ENCODE assay signal across 9 cellular contexts in the genomic region with DNA sequence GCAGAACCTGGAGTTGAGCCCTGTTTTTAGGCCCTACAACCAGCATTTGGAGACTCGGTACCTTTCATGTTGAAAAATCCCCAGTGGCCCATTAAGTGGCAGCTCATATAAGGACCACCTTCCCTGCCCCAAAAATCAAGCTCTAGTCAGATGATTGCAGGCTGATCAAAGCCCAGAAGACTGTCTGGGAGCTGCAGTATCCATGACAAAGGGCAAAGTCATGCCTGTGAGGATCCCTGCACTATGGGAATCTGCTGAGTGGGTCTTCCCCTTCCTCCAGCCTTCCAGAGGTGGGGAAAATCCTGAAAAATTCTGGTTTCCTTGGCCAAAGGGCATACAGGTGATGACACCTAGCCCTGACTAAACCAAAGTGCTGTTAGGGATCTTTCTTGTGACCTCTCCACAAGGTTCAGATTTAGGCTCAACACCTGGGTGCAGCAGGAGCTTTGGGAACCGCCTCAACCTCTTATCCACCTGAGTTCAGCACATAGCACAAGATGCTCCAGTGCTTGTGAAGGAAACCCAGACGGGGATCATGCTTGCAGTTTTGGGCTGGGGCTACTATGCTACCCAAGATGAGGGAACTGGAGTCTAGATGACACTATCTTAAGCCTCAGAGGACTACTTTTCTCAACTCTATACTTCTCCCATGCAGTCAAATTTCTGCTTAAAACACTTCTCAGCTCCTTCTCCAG. TPM values are rescaled to one million over a fixed set of nuclear protein-coding genes. Genes with fewer than 3 reads are reported as not detected.
DNase-seq lines count a peak whose midpoint lies in the region; ATAC-seq, FAIRE-seq and TF ChIP-seq lines count a peak whose summit lies in the region.
"Had no signal": no experiment of that assay in that cellular context is flagged by ENCODE, and none has a peak within 500 bp of the region (broad histone marks: within the 10 kb centered on the region; RNA-seq: fewer than 3 reads in every experiment).

No MANE protein-coding gene starts in this region.

- WGBS in A549 (ENCODE audit: missing lambda C conversion rate), result 75% methylated on average over 3 of the region's 3 CpGs
- WGBS in mesendoderm (ENCODE audit: extremely low coverage, insufficient coverage, low lambda C conversion rate), result no CpG with 5 or more reads among the region's 3 CpGs

- peak overlapping the region; percentile 31 for H2AK5ac ChIP-seq in mesendoderm (ENCODE audit: low read length)

- TF ChIP-seq CTCF in A549 (IDR thresholded peaks at IDR 0.05), result no peak
- TF ChIP-seq CTCF in HFFc6 (IDR thresholded peaks at IDR 0.05), result no peak
- no peak for TF ChIP-seq CTCF in astrocyte (IDR thresholded peaks at IDR 0.05; ENCODE audit: insufficient read depth, low read depth, low read length)

- DNase-seq in A549 (ENCODE audit: low read depth in 1 of 2, low spot score in 1 of 2) (no peak), HFFc6 (no peak), astrocyte (ENCODE audit: low read depth) (no peak), mesendoderm (peak; percentile 41), SIG-M5 treated with dmso at 0.1 percent for 504 hours (lab: John Stamatoyannopoulos, UW; ENCODE audit: unreplicated experiment) (no peak)

- H2BK15ac ChIP-seq in mesendoderm (replicated peaks; ENCODE audit: low read depth), result no peak overlapping the region

- H2BK5ac ChIP-seq in mesendoderm (ENCODE audit: low read length), result no peak overlapping the region

- TF ChIP-seq POLR2A in A549 (IDR thresholded peaks at IDR 0.05; ENCODE audit: low read length), result no peak

- H3K36me3 Mint-ChIP-seq in HFFc6 (ENCODE audit: low read depth), result peaks cover 23% of the 10 kb centered on the region
- H3K36me3 Mint-ChIP-seq in astrocyte (ENCODE audit: low read depth, unreplicated experiment), result peaks cover 18% of the 10 kb centered on the region
- H3K36me3 Mint-ChIP-seq: activated naive CD4-positive, alpha-beta T cell treated with anti-CD3 and anti-CD28 coated beads, Interleukin-2, amount 50 U/mL, for 72 hours had no signal

- H2BK120ac ChIP-seq in mesendoderm (ENCODE audit: low read depth, low read length), result no peak overlapping the region

- H3K79me1 ChIP-seq in mesendoderm (ENCODE audit: low read length), result peaks cover 12% of the 10 kb centered on the region

- H3K9ac ChIP-seq in astrocyte (ENCODE audit: low read length) (peak overlapping the region; percentile 90), mesendoderm (ENCODE audit: low read length) (no peak overlapping the region)

- H4K20me1 ChIP-seq in astrocyte (ENCODE audit: insufficient read depth, low read length), result peaks cover 25% of the 10 kb centered on the region

- H3K79me2 ChIP-seq in astrocyte (ENCODE audit: insufficient read depth, low read length) (peaks cover 41% of the 10 kb centered on the region), mesendoderm (ENCODE audit: control insufficient read depth, insufficient read depth, low read length) (peaks cover 3% of the 10 kb centered on the region)

- peak overlapping the region; percentile 19 for H3K56ac ChIP-seq in mesendoderm (ENCODE audit: low read length)

- no peak overlapping the region for H2AFZ ChIP-seq in astrocyte (ENCODE audit: low read depth, low read length)

- no peak overlapping the region for H3K18ac ChIP-seq in mesendoderm (ENCODE audit: low read length)

- H3K4me3 Mint-ChIP-seq in HFFc6 (peak overlapping the region; percentile 91), astrocyte (ENCODE audit: unreplicated experiment) (peak overlapping the region; percentile 86)

- peak overlapping the region; percentile 97 for H3K27ac Mint-ChIP-seq in HFFc6
- peak overlapping the region; percentile 96 for H3K27ac Mint-ChIP-seq in astrocyte (ENCODE audit: unreplicated experiment)

- FAIRE-seq in A549 (lab: Jason Lieb, UNC), result no peak
- no peak for FAIRE-seq in astrocyte (lab: Jason Lieb, UNC)

- H3K4me1 Mint-ChIP-seq in HFFc6 (ENCODE audit: low read depth) (peaks cover 53% of the 10 kb centered on the region), astrocyte (ENCODE audit: low read depth, unreplicated experiment) (peaks cover 17% of the 10 kb centered on the region)

- no peak overlapping the region for H4K8ac ChIP-seq in mesendoderm (ENCODE audit: low read depth, low read length)

- H3K9me3 Mint-ChIP-seq in HFFc6, result no peaks in the 10 kb centered on the region
- no peaks in the 10 kb centered on the region for H3K9me3 Mint-ChIP-seq in astrocyte (ENCODE audit: unreplicated experiment)
- H3K9me3 Mint-ChIP-seq: activated naive CD4-positive, alpha-beta T cell treated with anti-CD3 and anti-CD28 coated beads, Interleukin-2, amount 50 U/mL, for 72 hours had no signal

- peak overlapping the region; percentile 90 for H3K4me2 ChIP-seq in A549
- peak overlapping the region; percentile 94 for H3K4me2 ChIP-seq in astrocyte (ENCODE audit: low read length)
- no peak overlapping the region for H3K4me2 ChIP-seq in mesendoderm (ENCODE audit: low read length)

- H3K23ac ChIP-seq in mesendoderm (ENCODE audit: low read length), result no peak overlapping the region

- H3K27ac ChIP-seq in A549 (peak overlapping the region in 1 of 2 experiments; percentile 92; a peak in 4 of 6 replicates), astrocyte (ENCODE audit: low read depth, low read length) (peak overlapping the region; percentile 81), mesendoderm (ENCODE audit: low read depth, low read length) (no peak overlapping the region)

- H3K36me3 ChIP-seq in astrocyte (ENCODE audit: insufficient read depth, low read length), result peaks cover 17% of the 10 kb centered on the region
- peaks cover 8% of the 10 kb centered on the region for H3K36me3 ChIP-seq in mesendoderm (ENCODE audit: control insufficient read depth, insufficient read depth, low read length)

- H3K27me3 Mint-ChIP-seq in HFFc6 (ENCODE audit: insufficient read depth), result peaks cover 10% of the 10 kb centered on the region
- no peaks in the 10 kb centered on the region for H3K27me3 Mint-ChIP-seq in astrocyte (ENCODE audit: low read depth, unreplicated experiment)

- TF ChIP-seq RAD21 in A549 (conservative IDR thresholded peaks at IDR 0.05 in 1 of 2, IDR thresholded peaks at IDR 0.05 in 1 of 2), result no peak

- H3K9me3 ChIP-seq in A549, result no peaks in the 10 kb centered on the region
- H3K9me3 ChIP-seq in astrocyte (ENCODE audit: insufficient read depth, low read depth, low read length), result no peaks in the 10 kb centered on the region

- H4K5ac ChIP-seq in mesendoderm (ENCODE audit: low read length), result no peak overlapping the region

- TF ChIP-seq EP300 in A549 (IDR thresholded peaks at IDR 0.05), result no peak

- peak in 1 of 2 experiments; percentile 5; a peak in 2 of 6 replicates for ATAC-seq in A549
- ATAC-seq in HG03039 (IDR thresholded peaks at IDR 0.05; ENCODE audit: unreplicated experiment), result no peak
- ATAC-seq in GM21390 (IDR thresholded peaks at IDR 0.05; ENCODE audit: unreplicated experiment), result no peak
- no peak for ATAC-seq in GM18502 (IDR thresholded peaks at IDR 0.05; ENCODE audit: poor library complexity, unreplicated experiment)

- CTCF ChIA-PET in A549 (lab: Yijun Ruan, JAX), result interaction anchor here (0.8 to 4.2 kb wide), 8 partner anchors 10 to 151 kb away, joined by 3 to 22 read pairs (median 4); no protein-coding TSS in a partner anchor

- H3K4me3 ChIP-seq in A549, result no peak overlapping the region; the same call in 2 of the 3 replicates
- H3K4me3 ChIP-seq in astrocyte (ENCODE audit: insufficient read depth, low read depth, low read length), result peak overlapping the region; percentile 75
- no peak overlapping the region for H3K4me3 ChIP-seq in mesendoderm (ENCODE audit: low read length)

- H3K4me1 ChIP-seq in A549 (peaks cover 37% of the 10 kb centered on the region), astrocyte (ENCODE audit: insufficient read depth, low read length) (peaks cover 14% of the 10 kb centered on the region), mesendoderm (ENCODE audit: control insufficient read depth, low read depth, low read length) (peaks cover 3% of the 10 kb centered on the region)

- no peaks in the 10 kb centered on the region for H3K27me3 ChIP-seq in astrocyte (ENCODE audit: insufficient read depth, low read length)
- H3K27me3 ChIP-seq in mesendoderm (ENCODE audit: insufficient read depth, low read length, poor library complexity), result no peaks in the 10 kb centered on the region

- H3K4ac ChIP-seq in mesendoderm (ENCODE audit: low read depth, low read length), result no peak overlapping the region

- POLR2A ChIA-PET in A549 (lab: Yijun Ruan, JAX), result interaction anchor here (0.6 to 1.7 kb wide), 2 partner anchors 13 to 45 kb away, joined by 4 read pairs; no protein-coding TSS in a partner anchor

RNA-seq across cellular contexts. Expression of a gene that starts 1.2 kb away (rescaled TPM):
- polyA plus RNA-seq in A549 (2011; rRNA removed) (10.0 and 11.3 TPM in 2 replicates), A549 (2017; fragmentation: RNase III; extraction: RNeasy Plus Mini Kit Qiagen cat#74134 plus additional on column Dnase treatment) (17.5 to 19.8 TPM (median 19.6 TPM) in 3 replicates)
- polyA plus RNA-seq in A549 (2012; cell fraction: cytosol; rRNA removed), result 14.2 and 15.4 TPM in 2 replicates
- polyA plus RNA-seq in A549 (2012; cell fraction: nucleus; rRNA removed), result 81.0 and 86.4 TPM in 2 replicates
- polyA minus RNA-seq in A549 (2011; rRNA and poly(A)+ RNA removed), result 9.8 and 13.2 TPM in 2 replicates
- 10 to 100 TPM; 14.3 to 19.1 (median 17.4) TPM for total RNA-seq in HFFc6 (2021; fragmentation: NEBNext Ultra II Directional; extraction: Animal tissue kit (Norgen Biotek cat#: 25700))
- total RNA-seq in astrocyte, result 20.8 and 25.4 TPM in 2 replicates
- polyA plus RNA-seq in mesendoderm (2013, experiment 1 of 2), result 4.7 TPM
- 4.9 TPM for polyA plus RNA-seq in mesendoderm (2013, experiment 2 of 2)

RNA-seq across cellular contexts. Expression of a gene that starts 6.2 kb away (rescaled TPM):
- polyA plus RNA-seq in A549 (2011; rRNA removed) (87.9 and 88.5 TPM in 2 replicates), A549 (2017; fragmentation: RNase III; extraction: RNeasy Plus Mini Kit Qiagen cat#74134 plus additional on column Dnase treatment) (68.7 to 80.0 TPM (median 79.2 TPM) in 3 replicates)
- polyA plus RNA-seq in A549 (2012; cell fraction: cytosol; rRNA removed), result 66.8 and 75.5 TPM in 2 replicates
- polyA plus RNA-seq in A549 (2012; cell fraction: nucleus; rRNA removed), result 112 and 114 TPM in 2 replicates
- polyA minus RNA-seq in A549 (2011; rRNA and poly(A)+ RNA removed), result 66.9 and 74.9 TPM in 2 replicates
- total RNA-seq in HFFc6 (2021; fragmentation: NEBNext Ultra II Directional; extraction: Animal tissue kit (Norgen Biotek cat#: 25700)), result 10 to 100 TPM; 60.9 to 72.4 (median 67.7) TPM
- total RNA-seq in astrocyte, result 66.3 and 71.8 TPM in 2 replicates
- polyA plus RNA-seq in mesendoderm (2013, experiment 1 of 2), result 36.1 TPM
- polyA plus RNA-seq in mesendoderm (2013, experiment 2 of 2), result 36.6 TPM

RNA-seq across cellular contexts. Expression of a gene that starts 6.3 kb away (rescaled TPM):
- polyA plus RNA-seq in A549 (2011; rRNA removed) (31.6 and 35.6 TPM in 2 replicates), A549 (2017; fragmentation: RNase III; extraction: RNeasy Plus Mini Kit Qiagen cat#74134 plus additional on column Dnase treatment) (20.6 to 24.4 TPM (median 22.0 TPM) in 3 replicates)
- polyA plus RNA-seq in A549 (2012; cell fraction: cytosol; rRNA removed), result 33.3 and 34.7 TPM in 2 replicates
- 24.3 and 29.1 TPM in 2 replicates for polyA plus RNA-seq in A549 (2012; cell fraction: nucleus; rRNA removed)
- polyA minus RNA-seq in A549 (2011; rRNA and poly(A)+ RNA removed), result 22.3 and 46.1 TPM in 2 replicates
- 10 to 100 TPM; 29.0 to 39.3 (median 31.0) TPM for total RNA-seq in HFFc6 (2021; fragmentation: NEBNext Ultra II Directional; extraction: Animal tissue kit (Norgen Biotek cat#: 25700))
- 35.2 and 38.2 TPM in 2 replicates for total RNA-seq in astrocyte
- 42.1 TPM for polyA plus RNA-seq in mesendoderm (2013, experiment 1 of 2)
- 40.0 TPM for polyA plus RNA-seq in mesendoderm (2013, experiment 2 of 2)

RNA-seq across cellular contexts. Expression of a gene that starts 22.1 kb away (rescaled TPM):
- polyA plus RNA-seq in A549 (2011; rRNA removed) (8.6 and 12.7 TPM in 2 replicates), A549 (2017; fragmentation: RNase III; extraction: RNeasy Plus Mini Kit Qiagen cat#74134 plus additional on column Dnase treatment) (5.4 to 7.6 TPM (median 6.8 TPM) in 3 replicates)
- 3.9 and 4.8 TPM in 2 replicates for polyA plus RNA-seq in A549 (2012; cell fraction: cytosol; rRNA removed)
- 56.8 and 58.6 TPM in 2 replicates for polyA plus RNA-seq in A549 (2012; cell fraction: nucleus; rRNA removed)
- 33.0 and 36.1 TPM in 2 replicates for polyA minus RNA-seq in A549 (2011; rRNA and poly(A)+ RNA removed)
- 1 to 10 TPM; 1.4 to 2.3 (median 1.6) TPM for total RNA-seq in HFFc6 (2021; fragmentation: NEBNext Ultra II Directional; extraction: Animal tissue kit (Norgen Biotek cat#: 25700))
- total RNA-seq in astrocyte, result 8.2 and 8.3 TPM in 2 replicates
- 1.1 TPM for polyA plus RNA-seq in mesendoderm (2013, experiment 1 of 2)
- 0.97 TPM for polyA plus RNA-seq in mesendoderm (2013, experiment 2 of 2)

RNA-seq across cellular contexts. Expression of a gene that starts 34.2 kb away (rescaled TPM):
- polyA plus RNA-seq in A549 (2011; rRNA removed) (0.66 and 1.5 TPM in 2 replicates), A549 (2017; fragmentation: RNase III; extraction: RNeasy Plus Mini Kit Qiagen cat#74134 plus additional on column Dnase treatment) (0.35 to 0.70 TPM (median 0.57 TPM) in 3 replicates)
- polyA plus RNA-seq in A549 (2012; cell fraction: cytosol; rRNA removed), result 0.36 and 0.44 TPM in 2 replicates
- polyA plus RNA-seq in A549 (2012; cell fraction: nucleus; rRNA removed), result 3.1 and 5.6 TPM in 2 replicates
- 2.3 and 2.6 TPM in 2 replicates for polyA minus RNA-seq in A549 (2011; rRNA and poly(A)+ RNA removed)
- under 1 TPM; 0.29 to 0.76 (median 0.55) TPM for total RNA-seq in HFFc6 (2021; fragmentation: NEBNext Ultra II Directional; extraction: Animal tissue kit (Norgen Biotek cat#: 25700))
- 1.7 and 1.9 TPM in 2 replicates for total RNA-seq in astrocyte
- polyA plus RNA-seq in mesendoderm (2013, experiment 1 of 2), result 0.14 TPM
- 0.17 TPM for polyA plus RNA-seq in mesendoderm (2013, experiment 2 of 2)
